20 cellular contexts compared by ENCODE assay signal in the genomic region with DNA sequence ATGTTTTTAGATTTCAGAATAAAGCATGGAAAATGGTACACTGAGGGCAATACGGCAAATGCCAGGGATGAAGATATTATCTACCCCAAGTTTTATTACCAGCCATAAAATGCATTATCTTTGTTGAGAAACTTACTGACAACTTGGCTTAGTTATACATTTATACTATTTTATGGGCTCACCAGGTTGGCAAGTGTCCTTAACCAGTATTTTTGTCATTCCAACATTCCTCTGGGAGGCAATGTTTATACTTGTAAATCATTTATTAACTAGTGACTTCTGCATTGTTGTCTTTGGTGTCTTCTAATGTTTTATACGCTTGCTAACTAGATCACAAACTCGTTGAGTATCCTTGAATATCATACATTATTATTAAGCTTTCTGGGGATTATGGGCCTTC. TPM values are rescaled to one million over a fixed set of nuclear protein-coding genes. Genes with fewer than 3 reads are reported as not detected.
A peak's percentile ranks its signal among the peaks of the same experiment; 100 is the strongest.
DNase-seq lines count a peak whose midpoint lies in the region; ATAC-seq, FAIRE-seq and TF ChIP-seq lines count a peak whose summit lies in the region.
"Had no signal": no experiment of that assay in that cellular context is flagged by ENCODE, and none has a peak within 500 bp of the region (broad histone marks: within the 10 kb centered on the region; RNA-seq: fewer than 3 reads in every experiment).

No MANE protein-coding gene starts in this region.

- H3K18ac ChIP-seq in neuronal stem cell (ENCODE audit: low read length), result no peak overlapping the region

- no peak for DNase-seq in HepG2 (ENCODE audit: low spot score)
- DNase-seq in colonic mucosa, result peak; percentile 40
- no peak for DNase-seq in left lobe of liver (ENCODE audit: low spot score)
- DNase-seq in small intestine, result peak; percentile 85
- no peak for DNase-seq in neuronal stem cell (ENCODE audit: low spot score)
- DNase-seq in NCI-H2227 treated with DMSO at 0.1 percent for 48 hours (lab: John Stamatoyannopoulos, UW), result no peak
- DNase-seq: 8988T, DMS 273 treated with DMSO at 0.1 percent for 48 hours, HFFc6, IMR-90, Karpas-422, NCI-H2029, NCI-H510A treated with DMSO at 0.1 percent for 48 hours, SIG-M5 had no signal

- H2BK12ac ChIP-seq in neuronal stem cell (ENCODE audit: low read length), result no peak overlapping the region

- BruUV-seq in HepG2 (replicated peaks; lab: Mats Ljungman, UMichigan), result no TSS peak

- H3K79me2 ChIP-seq in HepG2 (ENCODE audit: insufficient read depth, low read length), result no peaks in the 10 kb centered on the region

- H3K9ac ChIP-seq in liver (ENCODE audit: low read depth in 1 of 2, low read length in 2 of 2) (peak overlapping the region in 1 of 2 donors; percentile 28), HepG2 (ENCODE audit: insufficient read depth, low read depth, low read length) (no peak overlapping the region), colonic mucosa (ENCODE audit: low read depth in 2 of 2, low read length in 2 of 2) (no peak overlapping the region), neuronal stem cell (ENCODE audit: low read depth, low read length, poor library complexity) (no peak overlapping the region)
- H3K9ac ChIP-seq: BLaER1 treated with 17β-estradiol and CSF1 and Interleukin-3, amounts not matched to agents 10 nM and 100 nM had no signal

- TF ChIP-seq RAD21 in liver (IDR thresholded peaks at IDR 0.05), result peak; percentile 30 to 49
- TF ChIP-seq RAD21 in HepG2 (CRISPR knock-in tag; IDR thresholded peaks at IDR 0.05), result no peak

- H3K4me1 ChIP-seq in liver (ENCODE audit: control insufficient read depth in 4 of 4, insufficient read depth in 4 of 4, low read length in 3 of 4), result peaks cover 1 to 29% (median 11%) of the 10 kb centered on the region in 4 donors
- peaks cover 15% of the 10 kb centered on the region for H3K4me1 ChIP-seq in HepG2 (ENCODE audit: insufficient read depth, low read length)
- no peaks in the 10 kb centered on the region for H3K4me1 ChIP-seq in colonic mucosa
- H3K4me1 ChIP-seq in small intestine (ENCODE audit: control insufficient read depth in 2 of 2, insufficient read depth in 1 of 2, low read depth in 1 of 2, low read length in 1 of 2), result no peaks in the 10 kb centered on the region
- peaks cover 0 to 2% of the 10 kb centered on the region in 2 donors for H3K4me1 ChIP-seq in neuronal stem cell (ENCODE audit: control insufficient read depth in 2 of 2, insufficient read depth in 1 of 2, low read depth in 1 of 2, low read length in 2 of 2)
- H3K4me1 ChIP-seq: BLaER1 treated with 17β-estradiol and CSF1 and Interleukin-3, amounts not matched to agents 10 nM and 100 nM had no signal

- CTCF ChIA-PET in HepG2 (lab: Yijun Ruan, JAX; ENCODE audit: low intra/inter-chr PET ratio, low total read pairs), result interaction anchor here (1.5 to 3.3 kb wide), 2 partner anchors 128 to 275 kb away, joined by 9 to 28 read pairs; no protein-coding TSS in a partner anchor

- H3K27me3 ChIP-seq in liver (ENCODE audit: control insufficient read depth in 4 of 4, insufficient read depth in 4 of 4, low read length in 3 of 4) (no peaks in the 10 kb centered on the region), HepG2 (ENCODE audit: control insufficient read depth in 1 of 2, insufficient read depth in 2 of 2, low read length in 2 of 2) (peaks cover 0 to 1% of the 10 kb centered on the region in 2 experiments; a peak in 1 of 5 replicates), colonic mucosa (no peaks in the 10 kb centered on the region), small intestine (ENCODE audit: control insufficient read depth in 2 of 2, insufficient read depth in 2 of 2, low read length in 2 of 2) (no peaks in the 10 kb centered on the region), neuronal stem cell (ENCODE audit: control insufficient read depth in 3 of 3, insufficient read depth in 3 of 3, low read depth in 1 of 3, low read length in 3 of 3) (peaks cover 0 to 5% (median 0%) of the 10 kb centered on the region in 3 experiments)
- H3K27me3 ChIP-seq: BLaER1 treated with 17β-estradiol and CSF1 and Interleukin-3, amounts not matched to agents 10 nM and 100 nM had no signal

- POLR2A ChIA-PET in HepG2 (lab: Yijun Ruan, JAX), result no interaction called here

- H3K4ac ChIP-seq in neuronal stem cell (ENCODE audit: low read length), result no peak overlapping the region

- H3K27ac ChIP-seq in liver (ENCODE audit: low read depth in 1 of 2, low read length in 2 of 2), result peak overlapping the region; percentile 15 to 61
- H3K27ac ChIP-seq in HepG2 (ENCODE audit: extremely low read length, insufficient read depth, low read length), result no peak overlapping the region
- H3K27ac ChIP-seq in colonic mucosa, result no peak overlapping the region
- H3K27ac ChIP-seq in small intestine (ENCODE audit: low read depth in 1 of 2, low read length in 1 of 2), result no peak overlapping the region
- H3K27ac ChIP-seq in neuronal stem cell (replicated peaks; ENCODE audit: low read length), result no peak overlapping the region
- H3K27ac ChIP-seq: BLaER1 treated with 17β-estradiol and CSF1 and Interleukin-3, amounts not matched to agents 10 nM and 100 nM had no signal

- no peak overlapping the region for H2AK5ac ChIP-seq in neuronal stem cell (ENCODE audit: low read depth, low read length)

- FAIRE-seq in HepG2 (lab: Jason Lieb, UNC) (no peak), small intestine (lab: Jason Lieb, UNC) (no peak)
- FAIRE-seq: GM12892 had no signal

- H3K36me3 ChIP-seq in liver (ENCODE audit: control insufficient read depth in 4 of 4, insufficient read depth in 3 of 4, low read depth in 1 of 4, low read length in 3 of 4) (no peaks in the 10 kb centered on the region), HepG2 (replicated peaks in 1 of 2; ENCODE audit: control insufficient read depth in 1 of 2, insufficient read depth in 2 of 2, low read length in 2 of 2) (no peaks in the 10 kb centered on the region), colonic mucosa (no peaks in the 10 kb centered on the region), small intestine (ENCODE audit: control insufficient read depth in 2 of 2, insufficient read depth in 2 of 2, low read length in 2 of 2) (no peaks in the 10 kb centered on the region), neuronal stem cell (replicated peaks in 1 of 2; ENCODE audit: control insufficient read depth in 2 of 2, insufficient read depth in 2 of 2, low read length in 2 of 2) (no peaks in the 10 kb centered on the region)
- H3K36me3 ChIP-seq: BLaER1 treated with 17β-estradiol and CSF1 and Interleukin-3, amounts not matched to agents 10 nM and 100 nM had no signal

- no peak overlapping the region for H3K14ac ChIP-seq in neuronal stem cell (ENCODE audit: low read length)

- H2BK5ac ChIP-seq in neuronal stem cell (ENCODE audit: low read length), result no peak overlapping the region

- no peak overlapping the region for H2AFZ ChIP-seq in HepG2 (ENCODE audit: low read length)
- no peak overlapping the region for H2AFZ ChIP-seq in neuronal stem cell (ENCODE audit: low read length)

- no peaks in the 10 kb centered on the region for H3K79me1 ChIP-seq in neuronal stem cell (ENCODE audit: low read depth, low read length)

- TF ChIP-seq EP300 in HepG2 (IDR thresholded peaks at IDR 0.05; ENCODE audit: low read depth in 2 of 2, low read length in 2 of 2) (no peak), HepG2 (CRISPR knock-in tag; IDR thresholded peaks at IDR 0.05; ENCODE audit: borderline replicate concordance) (no peak)

- intact Hi-C loops in HepG2 (cut with micrococcal nuclease; ENCODE audit: unreplicated experiment), result loop anchor here (5.0 kb wide), 1 partner anchor 759 kb away; no protein-coding TSS in a partner anchor
- intact Hi-C loops in colonic mucosa (cut with DNase I), result no loop called here

- H3K9me3 ChIP-seq in liver (ENCODE audit: control insufficient read depth in 4 of 4, low read length in 3 of 4), result no peaks in the 10 kb centered on the region
- H3K9me3 ChIP-seq in HepG2 (ENCODE audit: low read length), result no peaks in the 10 kb centered on the region
- no peaks in the 10 kb centered on the region for H3K9me3 ChIP-seq in colonic mucosa
- no peaks in the 10 kb centered on the region for H3K9me3 ChIP-seq in small intestine (ENCODE audit: control insufficient read depth, low read depth)
- H3K9me3 ChIP-seq in neuronal stem cell (replicated peaks in 1 of 2; ENCODE audit: control insufficient read depth in 2 of 2, insufficient read depth in 1 of 2, low read depth in 1 of 2, low read length in 2 of 2), result no peaks in the 10 kb centered on the region

- TF ChIP-seq POLR2A in HepG2 (IDR thresholded peaks at IDR 0.05; ENCODE audit: insufficient read depth in 1 of 2, low read depth in 2 of 2, low read length in 2 of 2), result no peak

- no peak overlapping the region for H2BK15ac ChIP-seq in neuronal stem cell (ENCODE audit: low read length)

- WGBS in liver, result 26% methylated on average over 3 of the region's 3 CpGs
- 12% methylated on average over 3 of the region's 3 CpGs for WGBS in HepG2 (ENCODE audit: low lambda C conversion rate)
- WGBS in small intestine, 3 donors, result 11 to 59% (median 27%) methylated on average over 3 of the region's 3 CpGs
- no CpG with 5 or more reads among the region's 3 CpGs for WGBS in neuronal stem cell (ENCODE audit: extremely low coverage in 2 of 2, insufficient read length in 2 of 2, insufficient replicate concordance in 1 of 2), 2 donors

- no peak overlapping the region for H4K8ac ChIP-seq in neuronal stem cell (ENCODE audit: low read depth, low read length)

- TF ChIP-seq CTCF in liver (IDR thresholded peaks at IDR 0.05; ENCODE audit: low read depth, low read length, missing input control) (no peak), HepG2 (CRISPR knock-in tag; IDR thresholded peaks at IDR 0.05) (no peak), colonic mucosa (IDR thresholded peaks at IDR 0.05) (no peak)

- H3K4me2 ChIP-seq in HepG2 (ENCODE audit: low read depth, low read length) (no peak overlapping the region), neuronal stem cell (ENCODE audit: insufficient read depth, low read length, poor library complexity, severe bottlenecking) (no peak overlapping the region)
- H3K4me2 ChIP-seq: BLaER1 treated with 17β-estradiol and CSF1 and Interleukin-3, amounts not matched to agents 10 nM and 100 nM had no signal

- no peak overlapping the region for H3K23ac ChIP-seq in neuronal stem cell (ENCODE audit: low read depth, low read length, poor library complexity)

- in situ Hi-C loops in HepG2 (cut with HindIII; ENCODE audit: extremely low pct_ligation_motif_present, low pct_unique_long_range_greater_than_20kb), result loop anchor here (5.0 to 25.0 kb wide), 3 partner anchors 129 to 754 kb away; no protein-coding TSS in a partner anchor

- ATAC-seq in HepG2 (no peak), left lobe of liver (peak; percentile 77), GM18498 (IDR thresholded peaks at IDR 0.05; ENCODE audit: unreplicated experiment) (no peak)

- H3K4me3 ChIP-seq in liver (ENCODE audit: low read depth in 1 of 3, low read length in 3 of 3) (no peak overlapping the region), HepG2 (replicated peaks in 1 of 3; ENCODE audit: insufficient read depth in 1 of 3, low read depth in 2 of 3, low read length in 3 of 3) (no peak overlapping the region), colonic mucosa (no peak overlapping the region), small intestine (ENCODE audit: low read depth in 1 of 2, low read length in 2 of 2) (no peak overlapping the region), neuronal stem cell (ENCODE audit: low read length in 2 of 2) (no peak overlapping the region)
- H3K4me3 ChIP-seq: BLaER1 treated with 17β-estradiol and CSF1 and Interleukin-3, amounts not matched to agents 10 nM and 100 nM had no signal

- H4K20me1 ChIP-seq in HepG2 (ENCODE audit: insufficient read depth, low read length), result no peaks in the 10 kb centered on the region
- H4K20me1 ChIP-seq: BLaER1 treated with 17β-estradiol and CSF1 and Interleukin-3, amounts not matched to agents 10 nM and 100 nM had no signal

- no peak overlapping the region for H2BK120ac ChIP-seq in neuronal stem cell (ENCODE audit: low read depth, low read length)

- H4K91ac ChIP-seq in neuronal stem cell (ENCODE audit: low read depth, low read length, poor library complexity), result no peak overlapping the region

RNA-seq across cellular contexts. Expression of gene ADGRG7, which starts 18.0 kb away (rescaled TPM):
- total RNA-seq in liver (10 to 100 TPM in 1 of 2 donors, 1 to 10 TPM in 1; 2.1 to 65.5 TPM), HepG2 (2016; rRNA removed; fragmentation: Illumina TruSeq; extraction: Trizol) (not detected in 2 replicates), colonic mucosa (10 to 100 TPM in 1 of 2 donors, 1 to 10 TPM in 1; 3.2 to 13.4 TPM), left lobe of liver (17.0 TPM)
- polyA plus RNA-seq in liver (10 to 100 TPM in 1 of 2 donors, 1 to 10 TPM in 1; 7.3 to 20.1 TPM), HepG2 (2011; rRNA removed) (not detected in 2 replicates), small intestine (10 to 100 TPM; 25.9 to 48.4 (median 48.1) TPM)
- total RNA-seq in HepG2 (2016; cell fraction: cytosol; rRNA removed; fragmentation: Illumina TruSeq; extraction: Trizol; ENCODE audit: low read depth), result not detected in 2 replicates
- not detected in 2 replicates for total RNA-seq in HepG2 (2016; cell fraction: insoluble cytoplasmic fraction; rRNA removed; fragmentation: Illumina TruSeq; extraction: Trizol)
- total RNA-seq in HepG2 (2016; cell fraction: membrane; rRNA removed; fragmentation: Illumina TruSeq; extraction: Trizol), result not detected in 2 replicates
- not detected in 2 replicates for total RNA-seq in HepG2 (2016; cell fraction: nucleus; rRNA removed; fragmentation: Illumina TruSeq; extraction: Trizol)
- not detected in 2 replicates for polyA plus RNA-seq in HepG2 (2011; cell fraction: cytosol; rRNA removed)
- polyA plus RNA-seq in HepG2 (2011; cell fraction: nucleus; rRNA removed), result not detected in 2 replicates
- not detected in 2 replicates for polyA plus RNA-seq in HepG2 (2012)
- polyA plus RNA-seq in HepG2 (2016; cell fraction: cytosol; fragmentation: Illumina TruSeq; extraction: Trizol; ENCODE audit: low read depth), result not detected in 2 replicates
- polyA plus RNA-seq in HepG2 (2016; cell fraction: insoluble cytoplasmic fraction; fragmentation: Illumina TruSeq; extraction: Trizol; ENCODE audit: low read depth), result not detected in 2 replicates
- polyA plus RNA-seq in HepG2 (2016; cell fraction: membrane; fragmentation: Illumina TruSeq; extraction: Trizol; ENCODE audit: low read depth), result not detected in 2 replicates
- not detected in 2 replicates for polyA plus RNA-seq in HepG2 (2016; cell fraction: nucleus; fragmentation: Illumina TruSeq; extraction: Trizol; ENCODE audit: insufficient read depth, low read depth)
- polyA minus RNA-seq in HepG2 (2011; rRNA and poly(A)+ RNA removed; ENCODE audit: low replicate concordance), result not detected in 2 replicates
- polyA minus RNA-seq in HepG2 (2011; cell fraction: cytosol; rRNA and poly(A)+ RNA removed), result not detected in 2 replicates
- not detected in 2 replicates for polyA minus RNA-seq in HepG2 (2011; cell fraction: nucleus; rRNA and poly(A)+ RNA removed)
- polyA plus RNA-seq in neuronal stem cell (2013, experiment 1 of 2), result not detected
- not detected for polyA plus RNA-seq in neuronal stem cell (2013, experiment 2 of 2)
- total RNA-seq: Daoy, H4, HFFc6, IMR-90 had no signal
- polyA plus RNA-seq: IMR-90 had no signal

Comparison
In these comparisons a context has a peak if more than half of its experiments do, and no peak if none do; other contexts are left out.
1. H3K27ac ChIP-seq: peak in liver (2 of 2); none in HepG2 (single experiment), colonic mucosa (single experiment), small intestine (0 of 2) and neuronal stem cell (single experiment).
2. DNase-seq: peak in colonic mucosa (single experiment) and small intestine (single experiment); none in HepG2 (single experiment), left lobe of liver (single experiment), neuronal stem cell (single experiment) and NCI-H2227 treated with DMSO at 0.1 percent for 48 hours (single experiment).